Comparison of ENCODE assay signal across 21 cellular contexts in the genomic region with DNA sequence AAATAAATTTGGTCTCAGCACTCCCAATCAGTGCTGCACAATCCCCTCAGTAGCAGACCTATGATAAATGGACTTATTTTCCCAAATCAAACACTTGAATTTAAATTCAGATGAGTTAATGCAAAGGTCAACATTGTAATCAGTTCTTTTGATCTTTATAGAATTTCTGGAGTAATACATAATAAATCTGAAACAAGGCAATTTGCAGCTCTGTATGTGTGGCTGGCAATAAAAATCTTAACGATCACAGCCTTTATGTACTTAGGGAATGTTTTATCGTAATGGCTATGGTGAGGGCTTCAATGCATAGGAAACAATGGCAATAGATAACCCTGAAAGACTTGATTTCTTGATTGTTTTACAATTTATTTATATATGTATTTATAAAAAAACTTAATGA.
DNase-seq lines count a peak whose midpoint lies in the region; ATAC-seq and TF ChIP-seq lines count a peak whose summit lies in the region.
"Had no signal": no experiment of that assay in that cellular context is flagged by ENCODE, and none has a peak within 500 bp of the region (broad histone marks: within the 10 kb centered on the region; RNA-seq: fewer than 3 reads in every experiment).

No MANE protein-coding gene starts in this region.

- no peak overlapping the region for H3K27ac Mint-ChIP-seq in CD14-positive monocyte
- H3K27ac Mint-ChIP-seq: T-helper 2 cell treated with Interferon-gamma antibody and Interleukin-4, amounts not matched to agents 5 μg/mL and 100 μg/mL, for 36 hours had no signal

- no peaks in the 10 kb centered on the region for H3K36me3 Mint-ChIP-seq in CD14-positive monocyte

- peaks cover 2 to 7% (median 3%) of the 10 kb centered on the region in 7 donors for H3K9me3 Mint-ChIP-seq in CD14-positive monocyte
- H3K9me3 Mint-ChIP-seq: T-helper 2 cell treated with Interferon-gamma antibody and Interleukin-4, amounts not matched to agents 5 μg/mL and 100 μg/mL, for 36 hours had no signal

- ATAC-seq in GM19023 (IDR thresholded peaks at IDR 0.05; ENCODE audit: unreplicated experiment), result no peak

- POLR2A ChIA-PET in HEK293 (lab: Yijun Ruan, JAX), result no interaction called here

- peaks cover 4% of the 10 kb centered on the region for H3K4me1 ChIP-seq in HEK293 (ENCODE audit: control insufficient read depth, insufficient read depth, low read length)
- H3K4me1 ChIP-seq: BLaER1 treated with 17β-estradiol and CSF1 and Interleukin-3, amounts not matched to agents 10 nM and 100 nM had no signal

- no peaks in the 10 kb centered on the region for H3K27me3 Mint-ChIP-seq in CD14-positive monocyte (ENCODE audit: low read depth in 3 of 3)
- H3K27me3 Mint-ChIP-seq: CD8-positive, alpha-beta memory T cell had no signal

- no peak overlapping the region for H3K4me3 Mint-ChIP-seq in CD14-positive monocyte
- H3K4me3 Mint-ChIP-seq: CD8-positive, alpha-beta memory T cell; T-helper 2 cell treated with Interferon-gamma antibody and Interleukin-4, amounts not matched to agents 5 μg/mL and 100 μg/mL, for 36 hours had no signal

- H3K36me3 ChIP-seq in HEK293 (ENCODE audit: control insufficient read depth in 2 of 2, insufficient read depth in 1 of 2, low read length in 2 of 2), result no peaks in the 10 kb centered on the region

- DNase-seq in NCI-H146 (lab: John Stamatoyannopoulos, UW), result peak; percentile 59
- DNase-seq in NCI-H774 (lab: John Stamatoyannopoulos, UW), result peak; percentile 35
- DNase-seq in NCI-H345 (lab: John Stamatoyannopoulos, UW), result no peak
- no peak for DNase-seq in CD14-positive monocyte (ENCODE audit: low spot score)
- DNase-seq in cerebellar cortex (ENCODE audit: low spot score), result no peak
- DNase-seq: CD8-positive, alpha-beta memory T cell; DMS79 treated with DMSO at 0.1 percent for 48 hours; H7; Kasumi-1; NCI-H1436; NCI-H2029 treated with DMSO at 0.1 percent for 48 hours; NCI-H2227 treated with DMSO at 0.1 percent for 48 hours; NCI-H524; NK-92 treated with Interleukin-12 subunit alpha and Interleukin-12 subunit beta, amount 100 ng/mL, for 24 hours; Right ventricle myocardium superior had no signal

- intact Hi-C loops in CD14-positive monocyte (cut with micrococcal nuclease), result no loop called here

- no peaks in the 10 kb centered on the region for H3K9me3 ChIP-seq in HEK293 (ENCODE audit: control insufficient read depth, insufficient read depth, low read depth, low read length)
- H3K9me3 ChIP-seq: BLaER1 treated with 17β-estradiol and CSF1 and Interleukin-3, amounts not matched to agents 10 nM and 100 nM; SK-N-SH had no signal

- CTCF ChIA-PET in HEK293 (lab: Yijun Ruan, JAX), result no interaction called here

- peak overlapping the region; percentile 7 for H3K27ac ChIP-seq in 22Rv1
- no peak overlapping the region for H3K27ac ChIP-seq in HEK293 (ENCODE audit: extremely low read depth, low read depth, low read length)
- H3K27ac ChIP-seq: BLaER1 treated with 17β-estradiol and CSF1 and Interleukin-3, amounts not matched to agents 10 nM and 100 nM had no signal

- TF ChIP-seq CTCF in 22Rv1 (IDR thresholded peaks at IDR 0.05) (no peak), HEK293 (tag by site-specific recombination; IDR thresholded peaks at IDR 0.05) (no peak), CD14-positive monocyte (IDR thresholded peaks at IDR 0.05) (no peak)

- H3K4me1 Mint-ChIP-seq in CD14-positive monocyte, result no peaks in the 10 kb centered on the region

- no peak overlapping the region for H3K4me3 ChIP-seq in HEK293 (ENCODE audit: low read depth, low read length)
- H3K4me3 ChIP-seq: BLaER1 treated with 17β-estradiol and CSF1 and Interleukin-3, amounts not matched to agents 10 nM and 100 nM had no signal

TF ChIP-seq in HEK293, 187 proteins besides CTCF, POLR2A, EP300 and RAD21:
- TF ChIP-seq ZNF423 (tag by site-specific recombination; IDR thresholded peaks at IDR 0.05) (0 out of 2 replicates have a peak, but pooled peaks have one; percentile 23), OSR2 (tag by site-specific recombination; IDR thresholded peaks at IDR 0.05) (0 out of 2 replicates have a peak, but pooled peaks have one; percentile 16), TCF7L2 (IDR thresholded peaks at IDR 0.05; ENCODE audit: borderline replicate concordance, low read depth, low read length) (peak; percentile 83), FEZF1 (tag by site-specific recombination; IDR thresholded peaks at IDR 0.05) (peak; percentile 53), ZNF843 (tag by site-specific recombination; IDR thresholded peaks at IDR 0.05) (peak; percentile 40; the same call in 1 of the 2 replicates), ZNF747 (tag by site-specific recombination; IDR thresholded peaks at IDR 0.05) (no peak)
- TF ChIP-seq, protein P1, sequence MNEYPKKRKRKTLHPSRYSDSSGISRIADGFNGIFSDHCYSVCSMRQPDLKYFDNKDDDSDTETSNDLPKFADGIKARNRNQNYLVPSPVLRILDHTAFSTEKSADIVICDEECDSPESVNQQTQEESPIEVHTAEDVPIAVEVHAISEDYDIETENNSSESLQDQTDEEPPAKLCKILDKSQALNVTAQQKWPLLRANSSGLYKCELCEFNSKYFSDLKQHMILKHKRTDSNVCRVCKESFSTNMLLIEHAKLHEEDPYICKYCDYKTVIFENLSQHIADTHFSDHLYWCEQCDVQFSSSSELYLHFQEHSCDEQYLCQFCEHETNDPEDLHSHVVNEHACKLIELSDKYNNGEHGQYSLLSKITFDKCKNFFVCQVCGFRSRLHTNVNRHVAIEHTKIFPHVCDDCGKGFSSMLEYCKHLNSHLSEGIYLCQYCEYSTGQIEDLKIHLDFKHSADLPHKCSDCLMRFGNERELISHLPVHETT (tag by site-specific recombination; IDR thresholded peaks at IDR 0.05), result no peak
- TF ChIP-seq, protein P2, sequence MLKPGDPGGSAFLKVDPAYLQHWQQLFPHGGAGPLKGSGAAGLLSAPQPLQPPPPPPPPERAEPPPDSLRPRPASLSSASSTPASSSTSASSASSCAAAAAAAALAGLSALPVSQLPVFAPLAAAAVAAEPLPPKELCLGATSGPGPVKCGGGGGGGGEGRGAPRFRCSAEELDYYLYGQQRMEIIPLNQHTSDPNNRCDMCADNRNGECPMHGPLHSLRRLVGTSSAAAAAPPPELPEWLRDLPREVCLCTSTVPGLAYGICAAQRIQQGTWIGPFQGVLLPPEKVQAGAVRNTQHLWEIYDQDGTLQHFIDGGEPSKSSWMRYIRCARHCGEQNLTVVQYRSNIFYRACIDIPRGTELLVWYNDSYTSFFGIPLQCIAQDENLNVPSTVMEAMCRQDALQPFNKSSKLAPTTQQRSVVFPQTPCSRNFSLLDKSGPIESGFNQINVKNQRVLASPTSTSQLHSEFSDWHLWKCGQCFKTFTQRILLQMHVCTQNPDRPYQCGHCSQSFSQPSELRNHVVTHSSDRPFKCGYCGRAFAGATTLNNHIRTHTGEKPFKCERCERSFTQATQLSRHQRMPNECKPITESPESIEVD (tag by site-specific recombination; IDR thresholded peaks at IDR 0.05), result peak; percentile 74
- TF ChIP-seq, protein P3, sequence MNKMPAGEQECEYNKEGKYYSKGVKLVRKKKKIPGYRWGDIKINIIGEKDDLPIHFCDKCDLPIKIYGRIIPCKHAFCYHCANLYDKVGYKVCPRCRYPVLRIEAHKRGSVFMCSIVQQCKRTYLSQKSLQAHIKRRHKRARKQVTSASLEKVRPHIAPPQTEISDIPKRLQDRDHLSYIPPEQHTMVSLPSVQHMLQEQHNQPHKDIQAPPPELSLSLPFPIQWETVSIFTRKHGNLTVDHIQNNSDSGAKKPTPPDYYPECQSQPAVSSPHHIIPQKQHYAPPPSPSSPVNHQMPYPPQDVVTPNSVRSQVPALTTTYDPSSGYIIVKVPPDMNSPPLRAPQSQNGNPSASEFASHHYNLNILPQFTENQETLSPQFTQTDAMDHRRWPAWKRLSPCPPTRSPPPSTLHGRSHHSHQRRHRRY (tag by site-specific recombination; IDR thresholded peaks at IDR 0.05), result no peak
- TF ChIP-seq, protein P4, sequence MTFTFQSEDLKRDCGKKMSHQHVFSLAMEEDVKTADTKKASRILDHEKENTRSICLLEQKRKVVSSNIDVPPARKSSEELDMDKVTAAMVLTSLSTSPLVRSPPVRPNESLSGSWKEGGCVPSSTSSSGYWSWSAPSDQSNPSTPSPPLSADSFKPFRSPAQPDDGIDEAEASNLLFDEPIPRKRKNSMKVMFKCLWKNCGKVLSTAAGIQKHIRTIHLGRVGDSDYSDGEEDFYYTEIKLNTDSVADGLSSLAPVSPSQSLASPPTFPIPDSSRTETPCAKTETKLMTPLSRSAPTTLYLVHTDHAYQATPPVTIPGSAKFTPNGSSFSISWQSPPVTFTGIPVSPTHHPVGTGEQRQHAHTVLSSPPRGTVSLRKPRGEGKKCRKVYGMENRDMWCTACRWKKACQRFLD (tag by site-specific recombination; IDR thresholded peaks at IDR 0.05), result no peak

Comparison
In these comparisons a context has a peak if more than half of its experiments do, and no peak if none do; other contexts are left out.
1. DNase-seq: peak in NCI-H146 (single experiment) and NCI-H774 (single experiment); none in NCI-H345 (single experiment), CD14-positive monocyte (single experiment) and cerebellar cortex (single experiment).